In genomic region chr2:62787381-62787780, GRCh38 we compare ENCODE assay signal across 8 cellular contexts.
DNase-seq lines count a peak whose midpoint lies in the region; ATAC-seq and TF ChIP-seq lines count a peak whose summit lies in the region.

No MANE protein-coding gene starts in this region.

- intact Hi-C loops in Right ventricle myocardium superior (cut with DNase I) = no loop called here
- intact Hi-C loops in cardiac septum (cut with DNase I) = loop anchor here (5.0 kb wide), 2 partner anchors 235 to 700 kb away; no protein-coding TSS in a partner anchor

- H3K27ac Mint-ChIP-seq in stimulated activated effector memory CD8-positive, alpha-beta T cell treated with anti-CD3 and anti-CD28 coated beads, Interleukin-12 subunit alpha, Interleukin-12 subunit beta, amount 100 ng/mL, for 72 hours = no peak overlapping the region

- DNase-seq in Right ventricle myocardium superior = no peak
- DNase-seq in cardiac septum (ENCODE audit: low spot score) = no peak
- DNase-seq in Jurkat, Clone E6-1 (ENCODE audit: low read depth, low spot score) = peak; percentile 41
- peak; percentile 22 for DNase-seq in RWPE1 (ENCODE audit: low spot score)
- peak; percentile 41 for DNase-seq in fibroblast of the conjunctiva (ENCODE audit: low read depth)
- DNase-seq in stimulated activated effector memory CD8-positive, alpha-beta T cell treated with anti-CD3 and anti-CD28 coated beads, Interleukin-12 subunit alpha, Interleukin-12 subunit beta, amount 100 ng/mL, for 72 hours (ENCODE audit: low spot score in 2 of 2) = no peak
- DNase-seq in stimulated activated CD4-positive, alpha-beta T cell treated with anti-CD3 and anti-CD28 coated beads, Interleukin-4, amount 100 ng/mL, for 24 hours = no peak
- no peak for DNase-seq in activated CD8-positive, alpha-beta memory T cell treated with anti-CD3 and anti-CD28 coated beads for 24 hours

- H3K4me1 Mint-ChIP-seq in stimulated activated effector memory CD8-positive, alpha-beta T cell treated with anti-CD3 and anti-CD28 coated beads, Interleukin-12 subunit alpha, Interleukin-12 subunit beta, amount 100 ng/mL, for 72 hours = peaks cover 14% of the 10 kb centered on the region

- H3K4me3 Mint-ChIP-seq in stimulated activated effector memory CD8-positive, alpha-beta T cell treated with anti-CD3 and anti-CD28 coated beads, Interleukin-12 subunit alpha, Interleukin-12 subunit beta, amount 100 ng/mL, for 72 hours = no peak overlapping the region

- peak; percentile 43 for TF ChIP-seq CTCF in RWPE1 (conservative IDR thresholded peaks at IDR 0.05; ENCODE audit: low read depth)

- H3K27ac ChIP-seq in RWPE1 = no peak overlapping the region

- H3K36me3 Mint-ChIP-seq in stimulated activated effector memory CD8-positive, alpha-beta T cell treated with anti-CD3 and anti-CD28 coated beads, Interleukin-12 subunit alpha, Interleukin-12 subunit beta, amount 100 ng/mL, for 72 hours = no peaks in the 10 kb centered on the region

- POLR2A ChIA-PET in RWPE1 (lab: Yijun Ruan, JAX; ENCODE audit: low non-redundant PET) = no interaction called here

- CTCF ChIA-PET in RWPE1 (lab: Yijun Ruan, JAX) = no interaction called here

- no peak overlapping the region for H3K4me3 ChIP-seq in Jurkat, Clone E6-1 (ENCODE audit: low read length)

- peak; percentile 82 for ATAC-seq in Right ventricle myocardium superior (ENCODE audit: poor library complexity)
- ATAC-seq in stimulated activated effector memory CD8-positive, alpha-beta T cell treated with anti-CD3 and anti-CD28 coated beads, Interleukin-12 subunit alpha, Interleukin-12 subunit beta, amount 100 ng/mL, for 72 hours = peak; percentile 77

- peaks cover 4% of the 10 kb centered on the region for H3K9me3 Mint-ChIP-seq in stimulated activated effector memory CD8-positive, alpha-beta T cell treated with anti-CD3 and anti-CD28 coated beads, Interleukin-12 subunit alpha, Interleukin-12 subunit beta, amount 100 ng/mL, for 72 hours

Comparison
In these comparisons a context has a peak if more than half of its experiments do, and no peak if none do; other contexts are left out.
1. DNase-seq: peak in Jurkat, Clone E6-1 (single experiment), RWPE1 (single experiment) and fibroblast of the conjunctiva (single experiment); none in Right ventricle myocardium superior (single experiment), cardiac septum (single experiment), stimulated activated effector memory CD8-positive, alpha-beta T cell treated with anti-CD3 and anti-CD28 coated beads, Interleukin-12 subunit alpha, Interleukin-12 subunit beta, amount 100 ng/mL, for 72 hours (0 of 2), stimulated activated CD4-positive, alpha-beta T cell treated with anti-CD3 and anti-CD28 coated beads, Interleukin-4, amount 100 ng/mL, for 24 hours (single experiment) and activated CD8-positive, alpha-beta memory T cell treated with anti-CD3 and anti-CD28 coated beads for 24 hours (single experiment).